In genomic region chr6:165747963-165748362, GRCh38 we compare ENCODE assay signal across 1 cellular context.
TF ChIP-seq lines count a peak whose summit lies in the region.

No MANE protein-coding gene starts in this region.

TF ChIP-seq in IMR-90, 13 proteins besides CTCF, POLR2A, EP300 and RAD21 (continued from another document):
- TF ChIP-seq CEBPB (IDR thresholded peaks at IDR 0.05; ENCODE audit: low read depth, low read length) (no peak), RFX5 (IDR thresholded peaks at IDR 0.05; ENCODE audit: low read depth, low read length) (no peak)
